Comparison of ENCODE assay signal across 12 cellular contexts in genomic region chr7:7681936-7682329, GRCh38. TPM values are rescaled to one million over a fixed set of nuclear protein-coding genes. Genes with fewer than 3 reads are reported as not detected.
DNase-seq lines count a peak whose midpoint lies in the region; ATAC-seq and TF ChIP-seq lines count a peak whose summit lies in the region.
"Had no signal": no experiment of that assay in that cellular context is flagged by ENCODE, and none has a peak within 500 bp of the region (broad histone marks: within the 10 kb centered on the region; RNA-seq: fewer than 3 reads in every experiment).

No MANE protein-coding gene starts in this region.

- no peaks in the 10 kb centered on the region for H3K27me3 ChIP-seq in breast epithelium
- no peaks in the 10 kb centered on the region for H3K27me3 ChIP-seq in spleen (replicated peaks in 1 of 7)
- H3K27me3 ChIP-seq: ascending aorta, tibial artery had no signal

- no peaks in the 10 kb centered on the region for H3K9me3 ChIP-seq in breast epithelium
- peaks cover 0 to 11% (median 9%) of the 10 kb centered on the region in 8 donors for H3K9me3 ChIP-seq in spleen
- H3K9me3 ChIP-seq: ascending aorta, tibial artery had no signal

- H3K27ac ChIP-seq in breast epithelium (peak overlapping the region; percentile 83 to 84), spleen (peak overlapping the region in 5 of 8 donors; percentile 52 to 66 (median 65))

- H3K36me3 ChIP-seq in breast epithelium (no peaks in the 10 kb centered on the region), spleen (peaks cover 0 to 9% (median 0%) of the 10 kb centered on the region in 6 donors)
- H3K36me3 ChIP-seq: ascending aorta, tibial artery had no signal

- H3K27me3 Mint-ChIP-seq in activated T-helper 2 cell treated with anti-CD3 and anti-CD28 coated beads, Interferon-gamma antibody, Interleukin-2, Interleukin-4, amounts not matched to agents 10 μg/mL and 5 μg/mL and 100 μg/mL, durations not matched to agents 14 hours and 24 hours and 36 hours (ENCODE audit: low read depth): no peaks in the 10 kb centered on the region
- H3K27me3 Mint-ChIP-seq: memory B cell had no signal

- peak; percentile 62 for DNase-seq in NCI-H1105 treated with DMSO at 0.1 percent for 48 hours (lab: John Stamatoyannopoulos, UW)
- DNase-seq in NCI-H1105 (lab: John Stamatoyannopoulos, UW): no peak
- peak; percentile 70 for DNase-seq in NCI-H524 treated with DMSO at 0.1 percent for 48 hours (lab: John Stamatoyannopoulos, UW)
- no peak for DNase-seq in breast epithelium (ENCODE audit: low spot score in 2 of 2)
- no peak for DNase-seq in spleen
- no peak for DNase-seq in activated T-helper 2 cell treated with anti-CD3 and anti-CD28 coated beads, Interferon-gamma antibody, Interleukin-2, Interleukin-4, amounts not matched to agents 10 μg/mL and 5 μg/mL and 100 μg/mL, durations not matched to agents 14 hours and 24 hours and 36 hours (ENCODE audit: low spot score)
- no peak for DNase-seq in activated CD4-positive, alpha-beta T cell treated with anti-CD3 and anti-CD28 coated beads for 4 hours

- TF ChIP-seq CTCF in breast epithelium (IDR thresholded peaks at IDR 0.05) (no peak), spleen (IDR thresholded peaks at IDR 0.05 in 8 of 11, conservative IDR thresholded peaks at IDR 0.05 in 3 of 11) (no peak)

- ATAC-seq in HG02759 (IDR thresholded peaks at IDR 0.05; ENCODE audit: unreplicated experiment): no peak

- H3K36me3 Mint-ChIP-seq in activated T-helper 2 cell treated with anti-CD3 and anti-CD28 coated beads, Interferon-gamma antibody, Interleukin-2, Interleukin-4, amounts not matched to agents 10 μg/mL and 5 μg/mL and 100 μg/mL, durations not matched to agents 14 hours and 24 hours and 36 hours (ENCODE audit: low read depth): peaks cover 8% of the 10 kb centered on the region

- H3K4me3 ChIP-seq in breast epithelium: no peak overlapping the region
- H3K4me3 ChIP-seq in spleen: no peak overlapping the region
- H3K4me3 ChIP-seq: tibial artery had no signal

- H3K4me1 ChIP-seq in breast epithelium (peaks cover 0 to 7% of the 10 kb centered on the region in 2 donors), spleen (peaks cover 9 to 34% (median 23%) of the 10 kb centered on the region in 6 donors)

- TF ChIP-seq POLR2A in breast epithelium (IDR thresholded peaks at IDR 0.05) (no peak), spleen (IDR thresholded peaks at IDR 0.05) (no peak)

- no peak overlapping the region for H3K4me3 Mint-ChIP-seq in activated T-helper 2 cell treated with anti-CD3 and anti-CD28 coated beads, Interferon-gamma antibody, Interleukin-2, Interleukin-4, amounts not matched to agents 10 μg/mL and 5 μg/mL and 100 μg/mL, durations not matched to agents 14 hours and 24 hours and 36 hours (ENCODE audit: low read depth)
- H3K4me3 Mint-ChIP-seq: activated T-helper 1 cell treated with anti-CD3 and anti-CD28 coated beads, Interleukin-12 subunit alpha, Interleukin-12 subunit beta, Interleukin-2, Interleukin-4 antibody, amounts not matched to agents 30 ng/mL and 10 ng/mL and 1 ng/mL, durations not matched to agents 14 hours and 24 hours and 36 hours; memory B cell had no signal

- no peak overlapping the region for H3K27ac Mint-ChIP-seq in activated T-helper 2 cell treated with anti-CD3 and anti-CD28 coated beads, Interferon-gamma antibody, Interleukin-2, Interleukin-4, amounts not matched to agents 10 μg/mL and 5 μg/mL and 100 μg/mL, durations not matched to agents 14 hours and 24 hours and 36 hours
- H3K27ac Mint-ChIP-seq: activated T-helper 1 cell treated with anti-CD3 and anti-CD28 coated beads, Interleukin-12 subunit alpha, Interleukin-12 subunit beta, Interleukin-2, Interleukin-4 antibody, amounts not matched to agents 30 ng/mL and 10 ng/mL and 1 ng/mL, durations not matched to agents 14 hours and 24 hours and 36 hours had no signal

- intact Hi-C loops in breast epithelium (cut with DNase I; ENCODE audit: low total_unique reads) (loop anchor here (10.0 kb wide), 1 partner anchor 63 kb away; no protein-coding TSS in a partner anchor), spleen (cut with DNase I; ENCODE audit: low total_unique reads) (loop anchor here (10.0 kb wide), 1 partner anchor 533 kb away; no protein-coding TSS in a partner anchor)
- intact Hi-C loops in activated T-helper 2 cell treated with anti-CD3 and anti-CD28 coated beads, Interferon-gamma antibody, Interleukin-2, Interleukin-4, amounts not matched to agents 10 μg/mL and 5 μg/mL and 100 μg/mL, durations not matched to agents 14 hours and 24 hours and 36 hours (cut with micrococcal nuclease): loop anchor here (1.0 to 5.0 kb wide), 7 partner anchors 79 to 620 kb away; no protein-coding TSS in a partner anchor

- peaks cover 16% of the 10 kb centered on the region for H3K4me1 Mint-ChIP-seq in activated T-helper 2 cell treated with anti-CD3 and anti-CD28 coated beads, Interferon-gamma antibody, Interleukin-2, Interleukin-4, amounts not matched to agents 10 μg/mL and 5 μg/mL and 100 μg/mL, durations not matched to agents 14 hours and 24 hours and 36 hours (ENCODE audit: low read depth)

- H3K9me3 Mint-ChIP-seq in activated T-helper 2 cell treated with anti-CD3 and anti-CD28 coated beads, Interferon-gamma antibody, Interleukin-2, Interleukin-4, amounts not matched to agents 10 μg/mL and 5 μg/mL and 100 μg/mL, durations not matched to agents 14 hours and 24 hours and 36 hours: peaks cover 7% of the 10 kb centered on the region

RNA-seq across cellular contexts. Expression of gene RPA3, which starts 36.5 kb away (rescaled TPM):
- 10 to 100 TPM; 18.7 to 24.6 (median 22.3) TPM for total RNA-seq in breast epithelium
- 10 to 100 TPM; 18.0 to 32.1 (median 25.4) TPM for total RNA-seq in spleen
- 10 to 100 TPM; 28.3 to 41.8 (median 41.0) TPM for polyA plus RNA-seq in spleen
- 111 and 115 TPM in 2 replicates for total RNA-seq in activated T-helper 2 cell treated with anti-CD3 and anti-CD28 coated beads, Interferon-gamma antibody, Interleukin-2, Interleukin-4, amounts not matched to agents 10 μg/mL and 5 μg/mL and 100 μg/mL, durations not matched to agents 14 hours and 24 hours and 36 hours

RNA-seq across cellular contexts. Expression of gene UMAD1, which starts 41.4 kb away (rescaled TPM):
- total RNA-seq in breast epithelium (10 to 100 TPM; 13.6 to 25.6 (median 17.7) TPM), spleen (10 to 100 TPM; 13.2 to 21.2 (median 16.9) TPM)
- polyA plus RNA-seq in spleen: 1 to 10 TPM; 7.6 to 9.3 (median 8.8) TPM
- total RNA-seq in activated T-helper 2 cell treated with anti-CD3 and anti-CD28 coated beads, Interferon-gamma antibody, Interleukin-2, Interleukin-4, amounts not matched to agents 10 μg/mL and 5 μg/mL and 100 μg/mL, durations not matched to agents 14 hours and 24 hours and 36 hours: 16.0 and 18.9 TPM in 2 replicates

Comparison
In these comparisons a context has a peak if more than half of its experiments do, and no peak if none do; other contexts are left out.
1. DNase-seq: peak in NCI-H1105 treated with DMSO at 0.1 percent for 48 hours (single experiment) and NCI-H524 treated with DMSO at 0.1 percent for 48 hours (single experiment); none in NCI-H1105 (single experiment), breast epithelium (0 of 2), spleen (single experiment), activated T-helper 2 cell treated with anti-CD3 and anti-CD28 coated beads, Interferon-gamma antibody, Interleukin-2, Interleukin-4, amounts not matched to agents 10 μg/mL and 5 μg/mL and 100 μg/mL, durations not matched to agents 14 hours and 24 hours and 36 hours (single experiment) and activated CD4-positive, alpha-beta T cell treated with anti-CD3 and anti-CD28 coated beads for 4 hours (0 of 2).